Comparison of ENCODE assay signal across 8 cellular contexts in the genomic region with DNA sequence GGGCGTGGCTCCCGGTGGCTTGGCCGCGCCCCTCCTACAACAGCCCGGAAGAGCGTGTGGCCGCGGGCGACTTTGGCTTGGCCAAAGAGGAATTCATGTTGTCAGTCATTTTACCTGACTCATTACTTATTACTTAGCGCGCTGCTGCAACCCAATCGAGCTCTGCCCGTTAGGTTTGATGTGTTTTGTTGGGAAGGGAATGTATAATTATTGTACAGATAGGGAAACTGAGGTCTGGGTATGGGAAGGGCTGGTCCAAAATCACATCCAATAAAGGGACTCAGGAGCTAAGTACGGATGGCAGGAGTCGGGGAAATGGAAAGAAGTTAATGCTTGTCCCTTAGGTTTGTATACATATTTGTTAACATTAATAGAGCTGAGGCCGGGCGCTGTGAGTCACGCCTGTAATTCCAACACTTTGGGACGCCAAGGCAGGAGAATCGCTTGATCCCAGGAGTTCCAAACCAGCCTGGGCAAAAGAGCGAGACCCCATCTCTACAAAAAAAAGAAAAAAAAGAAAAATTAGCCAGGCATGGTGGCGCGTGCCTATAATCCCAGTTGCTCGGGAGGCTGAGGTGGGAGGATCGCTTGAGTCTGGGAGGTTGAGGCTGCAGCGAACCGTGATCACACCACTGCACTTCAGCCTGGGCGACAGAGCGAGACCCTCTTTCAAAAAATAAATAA. TPM values are rescaled to one million over a fixed set of nuclear protein-coding genes. Genes with fewer than 3 reads are reported as not detected.
DNase-seq lines count a peak whose midpoint lies in the region; ATAC-seq and TF ChIP-seq lines count a peak whose summit lies in the region.

No MANE protein-coding gene starts in this region.

- H3K4me3 ChIP-seq in OCI-LY1 (ENCODE audit: low read depth, low read length, poor library complexity, severe bottlenecking): peak overlapping the region; percentile 81
- peak overlapping the region; percentile 84 to 93 for H3K4me3 ChIP-seq in muscle layer of duodenum (ENCODE audit: low read depth in 1 of 2, low read length in 2 of 2)

- H3K4me1 Mint-ChIP-seq in activated naive CD4-positive, alpha-beta T cell treated with anti-CD3 and anti-CD28 coated beads for 36 hours (ENCODE audit: low read depth): peaks cover 16% of the 10 kb centered on the region

- H3K79me2 ChIP-seq in OCI-LY1 (ENCODE audit: insufficient read depth, low read length): peaks cover 16% of the 10 kb centered on the region

- intact Hi-C loops in activated naive CD4-positive, alpha-beta T cell treated with anti-CD3 and anti-CD28 coated beads for 36 hours (cut with micrococcal nuclease): loop anchor here (1.0 to 5.0 kb wide), 9 partner anchors 38 to 1005 kb away; a partner anchor contains a TSS

- peaks cover 20% of the 10 kb centered on the region for H3K36me3 ChIP-seq in OCI-LY1 (ENCODE audit: insufficient read depth, low read length)
- peaks cover 10 to 26% of the 10 kb centered on the region in 2 donors for H3K36me3 ChIP-seq in muscle layer of duodenum (ENCODE audit: control insufficient read depth in 1 of 2, insufficient read depth in 2 of 2, low read length in 2 of 2)

- CTCF ChIA-PET in activated naive CD4-positive, alpha-beta T cell treated with anti-CD3 and anti-CD28 coated beads for 36 hours (lab: Charles Lee): interaction anchor here (0.5 to 5.8 kb wide), 4 partner anchors 10 to 698 kb away, joined by 3 to 48 read pairs (median 18); no protein-coding TSS in a partner anchor

- H3K27me3 ChIP-seq in OCI-LY1 (ENCODE audit: insufficient read depth, low read length): no peaks in the 10 kb centered on the region
- H3K27me3 ChIP-seq in muscle layer of duodenum (ENCODE audit: low read depth, low read length): no peaks in the 10 kb centered on the region

- no peaks in the 10 kb centered on the region for H3K27me3 Mint-ChIP-seq in activated naive CD4-positive, alpha-beta T cell treated with anti-CD3 and anti-CD28 coated beads for 36 hours (ENCODE audit: low read depth)

- peak overlapping the region; percentile 66 for H3K4me2 ChIP-seq in OCI-LY1 (ENCODE audit: low read length)

- no peaks in the 10 kb centered on the region for H3K9me2 ChIP-seq in OCI-LY1 (ENCODE audit: low read depth, low read length)

- H3K9me3 Mint-ChIP-seq in activated naive CD4-positive, alpha-beta T cell treated with anti-CD3 and anti-CD28 coated beads for 36 hours: no peaks in the 10 kb centered on the region

- no peaks in the 10 kb centered on the region for H4K20me1 ChIP-seq in OCI-LY1 (ENCODE audit: insufficient read depth, low read length)

- H3K27ac Mint-ChIP-seq in activated naive CD4-positive, alpha-beta T cell treated with anti-CD3 and anti-CD28 coated beads for 36 hours: peak overlapping the region; percentile 100

- ATAC-seq in GM18868 (IDR thresholded peaks at IDR 0.05; ENCODE audit: unreplicated experiment): no peak
- no peak for ATAC-seq in HG02840 (IDR thresholded peaks at IDR 0.05; ENCODE audit: low FRiP score, unreplicated experiment)

- peak overlapping the region; percentile 98 for H3K27ac ChIP-seq in OCI-LY1 (ENCODE audit: low read depth, low read length, poor library complexity, severe bottlenecking)
- peak overlapping the region; percentile 99 for H3K27ac ChIP-seq in cingulate gyrus (ENCODE audit: low read depth, low read length)
- H3K27ac ChIP-seq in muscle layer of duodenum (ENCODE audit: low read length): peak overlapping the region; percentile 100

- no peaks in the 10 kb centered on the region for H3F3A ChIP-seq in OCI-LY1 (ENCODE audit: insufficient read depth, low read length)

- H3K4me1 ChIP-seq in OCI-LY1 (ENCODE audit: insufficient read depth, low read length, severe bottlenecking): peaks cover 22% of the 10 kb centered on the region
- peaks cover 11 to 18% of the 10 kb centered on the region in 2 donors for H3K4me1 ChIP-seq in muscle layer of duodenum (ENCODE audit: control insufficient read depth in 1 of 2, insufficient read depth in 2 of 2, low read length in 2 of 2)

- H3K9me3 ChIP-seq in OCI-LY1 (ENCODE audit: low read length) (no peaks in the 10 kb centered on the region), muscle layer of duodenum (ENCODE audit: control insufficient read depth in 1 of 2, low read length in 2 of 2) (no peaks in the 10 kb centered on the region)

- no peak overlapping the region for H2AFZ ChIP-seq in OCI-LY1 (ENCODE audit: low read length)

- peak; percentile 93 for DNase-seq in activated naive CD4-positive, alpha-beta T cell treated with anti-CD3 and anti-CD28 coated beads for 36 hours
- no peak for DNase-seq in activated naive CD4-positive, alpha-beta T cell (lab: John Stamatoyannopoulos, UW)
- no peak for DNase-seq in GOT3 (lab: John Stamatoyannopoulos, UW)

- H3K36me3 Mint-ChIP-seq in activated naive CD4-positive, alpha-beta T cell treated with anti-CD3 and anti-CD28 coated beads for 36 hours (ENCODE audit: low read depth): peaks cover 3% of the 10 kb centered on the region

- TF ChIP-seq CTCF in OCI-LY1 (IDR thresholded peaks at IDR 0.05; ENCODE audit: low read length): no peak

- H3K4me3 Mint-ChIP-seq in activated naive CD4-positive, alpha-beta T cell treated with anti-CD3 and anti-CD28 coated beads for 36 hours: peak overlapping the region; percentile 93

- peak overlapping the region; percentile 96 for H3K9ac ChIP-seq in OCI-LY1 (ENCODE audit: low read length)

RNA-seq across cellular contexts. Expression of a gene that starts 0.6 kb away (rescaled TPM):
- 10 to 100 TPM; 26.8 to 28.0 TPM for total RNA-seq in activated naive CD4-positive, alpha-beta T cell treated with anti-CD3 and anti-CD28 coated beads for 36 hours

RNA-seq across cellular contexts. Expression of a gene that starts 36.1 kb away (rescaled TPM):
- total RNA-seq in activated naive CD4-positive, alpha-beta T cell treated with anti-CD3 and anti-CD28 coated beads for 36 hours: not detected

RNA-seq across cellular contexts. Expression of a gene that starts 38.2 kb away (rescaled TPM):
- 10 to 100 TPM; 39.2 to 39.5 TPM for total RNA-seq in activated naive CD4-positive, alpha-beta T cell treated with anti-CD3 and anti-CD28 coated beads for 36 hours

RNA-seq across cellular contexts. Expression of a gene that starts 56.4 kb away (rescaled TPM):
- total RNA-seq in activated naive CD4-positive, alpha-beta T cell treated with anti-CD3 and anti-CD28 coated beads for 36 hours: not detected
